In the genomic region with DNA sequence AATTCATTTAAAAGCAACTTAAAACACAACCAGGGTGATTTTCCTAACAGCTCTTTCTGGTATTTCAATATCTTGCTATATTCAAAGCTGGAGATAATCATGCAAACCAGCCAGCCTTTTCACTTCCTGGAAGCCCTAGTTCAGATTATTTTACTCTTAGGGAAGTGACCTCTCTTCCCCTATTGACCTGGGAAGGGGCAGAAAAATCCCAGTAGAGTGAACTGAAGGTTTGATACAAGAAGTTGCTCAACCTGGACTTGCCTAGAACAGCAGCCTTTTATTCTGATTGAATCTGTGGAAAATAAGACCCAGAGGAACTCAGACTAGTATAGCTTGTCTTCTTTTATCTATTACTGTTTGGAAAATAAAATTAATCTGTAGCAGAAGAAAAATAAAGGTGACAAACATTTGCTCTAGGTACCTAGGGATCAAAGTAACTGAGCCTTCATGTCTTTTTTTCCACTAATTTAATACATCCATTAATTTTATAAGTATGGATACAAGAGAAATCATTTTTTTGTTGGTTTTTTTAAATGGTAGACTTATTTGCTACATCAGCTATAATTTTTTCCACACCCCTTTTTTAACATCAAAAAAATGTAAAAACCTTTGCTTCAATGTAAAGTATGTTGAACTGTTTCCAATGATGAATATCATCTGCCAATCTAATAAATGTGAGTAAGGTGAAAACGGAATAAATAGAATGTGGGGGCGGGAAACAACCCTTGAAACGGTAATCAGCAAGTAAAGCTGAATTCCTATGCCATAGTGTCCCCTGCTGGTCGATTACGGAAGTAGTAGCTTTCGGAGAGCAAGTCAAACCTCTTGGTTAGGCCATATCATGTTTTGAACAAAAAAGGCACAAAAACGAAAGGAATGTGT, we compare ENCODE assay signal across 8 cellular contexts.
DNase-seq lines count a peak whose midpoint lies in the region; ATAC-seq and TF ChIP-seq lines count a peak whose summit lies in the region.

No MANE protein-coding gene starts in this region.

- intact Hi-C loops in dorsolateral prefrontal cortex (cut with DNase I) = loop anchor here in 1 of 2 donors (5.0 to 10.0 kb wide), 3 partner anchors 630 to 1457 kb away; no protein-coding TSS in a partner anchor

- DNase-seq in activated CD4-positive, alpha-beta T cell treated with anti-CD3 and anti-CD28 coated beads, Interleukin-2, amount 10 ng/mL, durations not matched to agents 7 days and 5 days = peak; percentile 52
- DNase-seq in activated CD4-positive, alpha-beta T cell treated with anti-CD3 and anti-CD28 coated beads for 4 hours = no peak
- DNase-seq in Kasumi-1 (lab: John Stamatoyannopoulos, UW) = peak; percentile 57 to 61
- peak in 1 of 3 donors; percentile 56 for DNase-seq in Peyer's patch
- peak in 7 of 10 donors; percentile 35 to 76 (median 51) for DNase-seq in dorsolateral prefrontal cortex
- no peak for DNase-seq in effector CD4-positive, alpha-beta T cell

- H3K9me3 Mint-ChIP-seq in activated CD4-positive, alpha-beta T cell treated with anti-CD3 and anti-CD28 coated beads, Interleukin-2, amount 10 ng/mL, durations not matched to agents 7 days and 5 days = no peaks in the 10 kb centered on the region
- H3K9me3 Mint-ChIP-seq in nephron = no peaks in the 10 kb centered on the region

- TF ChIP-seq POLR2A in Peyer's patch (IDR thresholded peaks at IDR 0.05) = no peak

- TF ChIP-seq CTCF in Peyer's patch (IDR thresholded peaks at IDR 0.05) (peak in 4 of 6 experiments; percentile 38 to 68 (median 60)), dorsolateral prefrontal cortex (IDR thresholded peaks at IDR 0.05 in 54 of 56, conservative IDR thresholded peaks at IDR 0.05 in 2 of 56; ENCODE audit: low read depth in 1 of 56, partially characterized antibody in 56 of 56) (peak; percentile 59 to 96 (median 83)), nephron (IDR thresholded peaks at IDR 0.05; ENCODE audit: unreplicated experiment in 3 of 3) (peak; percentile 91 to 97 (median 96))

- no peaks in the 10 kb centered on the region for H3K27me3 Mint-ChIP-seq in activated CD4-positive, alpha-beta T cell treated with anti-CD3 and anti-CD28 coated beads, Interleukin-2, amount 10 ng/mL, durations not matched to agents 7 days and 5 days
- H3K27me3 Mint-ChIP-seq in nephron (ENCODE audit: low read depth) = no peaks in the 10 kb centered on the region

- no peaks in the 10 kb centered on the region for H3K36me3 ChIP-seq in Peyer's patch

- H3K27me3 ChIP-seq in Peyer's patch = no peaks in the 10 kb centered on the region
- no peaks in the 10 kb centered on the region for H3K27me3 ChIP-seq in dorsolateral prefrontal cortex

- peak; percentile 75 for ATAC-seq in GM21576 (IDR thresholded peaks at IDR 0.05; ENCODE audit: unreplicated experiment)

- H3K9me3 ChIP-seq in Peyer's patch = no peaks in the 10 kb centered on the region

- no peaks in the 10 kb centered on the region for H3K4me1 ChIP-seq in Peyer's patch

- CTCF ChIA-PET in activated CD4-positive, alpha-beta T cell treated with anti-CD3 and anti-CD28 coated beads, Interleukin-2, amount 10 ng/mL, durations not matched to agents 7 days and 5 days (lab: Charles Lee) = interaction anchor here (0.6 to 1.2 kb wide), 3 partner anchors 10 to 1780 kb away, joined by 3 read pairs; no protein-coding TSS in a partner anchor

- H3K4me1 Mint-ChIP-seq in activated CD4-positive, alpha-beta T cell treated with anti-CD3 and anti-CD28 coated beads, Interleukin-2, amount 10 ng/mL, durations not matched to agents 7 days and 5 days = no peaks in the 10 kb centered on the region
- peaks cover 26% of the 10 kb centered on the region for H3K4me1 Mint-ChIP-seq in nephron

- no peaks in the 10 kb centered on the region for H3K36me3 Mint-ChIP-seq in activated CD4-positive, alpha-beta T cell treated with anti-CD3 and anti-CD28 coated beads, Interleukin-2, amount 10 ng/mL, durations not matched to agents 7 days and 5 days (ENCODE audit: low read depth)
- no peaks in the 10 kb centered on the region for H3K36me3 Mint-ChIP-seq in nephron (ENCODE audit: low read depth)

- H3K4me3 Mint-ChIP-seq in activated CD4-positive, alpha-beta T cell treated with anti-CD3 and anti-CD28 coated beads, Interleukin-2, amount 10 ng/mL, durations not matched to agents 7 days and 5 days = no peak overlapping the region
- peak overlapping the region in 2 of 3 experiments; percentile 6 to 40 for H3K4me3 Mint-ChIP-seq in nephron

- H3K27ac Mint-ChIP-seq in activated CD4-positive, alpha-beta T cell treated with anti-CD3 and anti-CD28 coated beads, Interleukin-2, amount 10 ng/mL, durations not matched to agents 7 days and 5 days = no peak overlapping the region
- peak overlapping the region in 2 of 3 experiments; percentile 12 to 33 for H3K27ac Mint-ChIP-seq in nephron

- H3K27ac ChIP-seq in Peyer's patch = no peak overlapping the region
- H3K27ac ChIP-seq in dorsolateral prefrontal cortex = no peak overlapping the region

- H3K4me3 ChIP-seq in Peyer's patch = no peak overlapping the region
- no peak overlapping the region for H3K4me3 ChIP-seq in dorsolateral prefrontal cortex

- POLR2A ChIA-PET in activated CD4-positive, alpha-beta T cell treated with anti-CD3 and anti-CD28 coated beads, Interleukin-2, amount 10 ng/mL, durations not matched to agents 7 days and 5 days (lab: Charles Lee) = interaction anchor here (0.6 kb wide), 1 partner anchor 880 kb away, joined by 4 read pairs; no protein-coding TSS in a partner anchor

Comparison
In these comparisons a context has a peak if more than half of its experiments do, and no peak if none do; other contexts are left out.
1. DNase-seq: peak in activated CD4-positive, alpha-beta T cell treated with anti-CD3 and anti-CD28 coated beads, Interleukin-2, amount 10 ng/mL, durations not matched to agents 7 days and 5 days (single experiment), Kasumi-1 (2 of 2) and dorsolateral prefrontal cortex (7 of 10); none in activated CD4-positive, alpha-beta T cell treated with anti-CD3 and anti-CD28 coated beads for 4 hours (0 of 2) and effector CD4-positive, alpha-beta T cell (single experiment).
2. Peak in every context shown above with its lines, with median percentiles within 50 percentile points of each other: CTCF ChIP-seq.